ENCODE assay signal across 29 cellular contexts in the genomic region with DNA sequence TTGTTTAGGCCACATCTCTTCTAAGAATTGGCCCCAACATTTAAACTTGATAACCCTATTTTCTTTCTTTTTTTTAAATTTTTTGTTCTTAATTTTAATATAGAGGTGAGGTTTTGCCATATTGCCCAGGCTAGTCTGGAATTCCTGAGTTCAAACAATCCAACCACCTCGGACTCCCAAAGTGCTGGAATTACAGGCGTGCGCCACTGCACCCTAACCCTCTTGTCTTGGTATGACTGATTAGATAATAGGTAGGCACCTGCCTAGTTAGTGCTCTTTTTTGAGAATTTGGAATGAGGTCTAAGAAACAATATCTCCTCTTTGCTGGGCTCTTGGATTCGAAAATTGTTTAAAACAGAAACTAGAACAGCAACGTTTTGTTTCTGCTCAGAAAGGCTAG.
"Had no signal": no experiment of that assay in that cellular context is flagged by ENCODE, and none has a peak within 500 bp of the region (broad histone marks: within the 10 kb centered on the region; RNA-seq: fewer than 3 reads in every experiment).

No MANE protein-coding gene starts in this region.

- ATAC-seq: left colon; left lung; lower lobe of right lung; naive thymus-derived CD8-positive, alpha-beta T cell; pancreas; right cardiac atrium; sciatic nerve; stimulated activated memory B cell treated with anti-CD40 and anti-IgM and Interleukin-4, amounts not matched to agents 10 μg/mL and 1 μg/mL and 100 μg/mL, for 72 hours; stimulated activated naive CD8-positive, alpha-beta T cell treated with anti-CD3 and anti-CD28 coated beads, Interleukin-15, amount 100 ng/mL, for 72 hours had no signal

- H3K9me3 Mint-ChIP-seq: naive thymus-derived CD8-positive, alpha-beta T cell; stimulated activated memory B cell treated with anti-CD40 and anti-IgM and Interleukin-4, amounts not matched to agents 10 μg/mL and 1 μg/mL and 100 μg/mL, for 72 hours; stimulated activated naive CD8-positive, alpha-beta T cell treated with anti-CD3 and anti-CD28 coated beads, Interleukin-15, amount 100 ng/mL, for 72 hours had no signal

- H3K36me3 ChIP-seq: left lung, lower lobe of right lung, pancreas, prostate gland, thyroid gland, transverse colon, upper lobe of left lung had no signal

- H3K27ac ChIP-seq: left lung, lower lobe of right lung, pancreas, prostate gland, testis, thyroid gland, transverse colon, upper lobe of left lung had no signal

- H3K4me1 ChIP-seq: left lung, lower lobe of right lung, pancreas, prostate gland, testis, thyroid gland, transverse colon, upper lobe of left lung had no signal

- H3K27ac Mint-ChIP-seq: naive thymus-derived CD8-positive, alpha-beta T cell; nephron; stimulated activated memory B cell treated with anti-CD40 and anti-IgM and Interleukin-4, amounts not matched to agents 10 μg/mL and 1 μg/mL and 100 μg/mL, for 72 hours; stimulated activated naive CD8-positive, alpha-beta T cell treated with anti-CD3 and anti-CD28 coated beads, Interleukin-15, amount 100 ng/mL, for 72 hours had no signal

- DNase-seq: hippocampal formation; kidney; left colon; left lung; lower lobe of right lung; mammary epithelial cell; mesenchymal stem cell; naive thymus-derived CD8-positive, alpha-beta T cell; nucleus accumbens; retina; right cardiac atrium; small intestine; stimulated activated CD4-positive, alpha-beta T cell treated with anti-CD3 and anti-CD28 coated beads, Interleukin-1b, Interleukin-23, amount 100 ng/mL, for 48 hours; stimulated activated CD4-positive, alpha-beta T cell treated with anti-CD3 and anti-CD28 coated beads, Interleukin-2, amount 100 ng/mL, for 48 hours; stimulated activated CD4-positive, alpha-beta T cell treated with anti-CD3 and anti-CD28 coated beads, Interleukin-4, amount 100 ng/mL, for 4 hours; stimulated activated CD8-positive, alpha-beta memory T cell treated with anti-CD3 and anti-CD28 coated beads, Interleukin-4, amount 100 ng/mL, for 48 hours; stimulated activated naive CD4-positive, alpha-beta T cell treated with Interleukin-2 at 50 U/mL for 16 hours; stimulated activated naive CD8-positive, alpha-beta T cell treated with anti-CD3 and anti-CD28 coated beads, Interleukin-15, amount 100 ng/mL, for 72 hours; substantia nigra; testis; thyroid gland; transverse colon; upper lobe of left lung had no signal

- H3K27me3 ChIP-seq: left lung, testis, thyroid gland, transverse colon, upper lobe of left lung had no signal

- H3K36me3 Mint-ChIP-seq: naive thymus-derived CD8-positive, alpha-beta T cell; stimulated activated memory B cell treated with anti-CD40 and anti-IgM and Interleukin-4, amounts not matched to agents 10 μg/mL and 1 μg/mL and 100 μg/mL, for 72 hours had no signal

- H3K4me3 Mint-ChIP-seq: naive thymus-derived CD8-positive, alpha-beta T cell; nephron; neural crest cell; stimulated activated memory B cell treated with anti-CD40 and anti-IgM and Interleukin-4, amounts not matched to agents 10 μg/mL and 1 μg/mL and 100 μg/mL, for 72 hours; stimulated activated naive CD8-positive, alpha-beta T cell treated with anti-CD3 and anti-CD28 coated beads, Interleukin-15, amount 100 ng/mL, for 72 hours had no signal

- H3K27me3 Mint-ChIP-seq: stimulated activated memory B cell treated with anti-CD40 and anti-IgM and Interleukin-4, amounts not matched to agents 10 μg/mL and 1 μg/mL and 100 μg/mL, for 72 hours; stimulated activated naive CD8-positive, alpha-beta T cell treated with anti-CD3 and anti-CD28 coated beads, Interleukin-15, amount 100 ng/mL, for 72 hours had no signal

- H3K9me3 ChIP-seq: left lung, lower lobe of right lung, pancreas, prostate gland, testis, thyroid gland, upper lobe of left lung had no signal

- H3K4me3 ChIP-seq: left lung, lower lobe of right lung, pancreas, prostate gland, testis, thyroid gland, transverse colon, upper lobe of left lung had no signal

- H3K4me1 Mint-ChIP-seq: naive thymus-derived CD8-positive, alpha-beta T cell; nephron; neural crest cell; stimulated activated memory B cell treated with anti-CD40 and anti-IgM and Interleukin-4, amounts not matched to agents 10 μg/mL and 1 μg/mL and 100 μg/mL, for 72 hours; stimulated activated naive CD8-positive, alpha-beta T cell treated with anti-CD3 and anti-CD28 coated beads, Interleukin-15, amount 100 ng/mL, for 72 hours had no signal
